Comparison of ENCODE assay signal across 1 cellular context in genomic region chr20:53513489-53514298, GRCh38.
TF ChIP-seq lines count a peak whose summit lies in the region.

No MANE protein-coding gene starts in this region.

TF ChIP-seq in HepG2, 621 proteins besides CTCF, POLR2A, EP300 and RAD21 (continued from another document and continues in another):
- TF ChIP-seq ZNF407 (CRISPR knock-in tag; IDR thresholded peaks at IDR 0.05; ENCODE audit: not compliant biosample characterization) = no peak
- TF ChIP-seq PAWR (CRISPR knock-in tag; IDR thresholded peaks at IDR 0.05; ENCODE audit: borderline replicate concordance) = no peak
- TF ChIP-seq KLF16 (CRISPR knock-in tag; IDR thresholded peaks at IDR 0.05) = 0 out of 4 replicates have a peak, but pooled peaks of 1 of the 2 experiments have one; percentile 23
- peak; percentile 74 for TF ChIP-seq PBX2 (CRISPR knock-in tag; IDR thresholded peaks at IDR 0.05)
- no peak for TF ChIP-seq ZNF12 (CRISPR knock-in tag; IDR thresholded peaks at IDR 0.05)
- no peak for TF ChIP-seq JARID2 (CRISPR knock-in tag; IDR thresholded peaks at IDR 0.05; ENCODE audit: insufficient replicate concordance)
- TF ChIP-seq ZNF816 (CRISPR knock-in tag; IDR thresholded peaks at IDR 0.05; ENCODE audit: borderline replicate concordance) = no peak
- no peak for TF ChIP-seq TEAD2 (CRISPR knock-in tag; IDR thresholded peaks at IDR 0.05)
- TF ChIP-seq TFE3 (CRISPR knock-in tag; IDR thresholded peaks at IDR 0.05) = no peak
- no peak for TF ChIP-seq GATA4 (IDR thresholded peaks at IDR 0.05; ENCODE audit: borderline replicate concordance, low read depth)
- TF ChIP-seq IRF9 (CRISPR knock-in tag; IDR thresholded peaks at IDR 0.05; ENCODE audit: borderline replicate concordance) = no peak
- TF ChIP-seq FOXO4 (CRISPR knock-in tag; conservative IDR thresholded peaks at IDR 0.05) = 0 out of 2 replicates have a peak, but pooled peaks have one; percentile 32
- no peak for TF ChIP-seq ZNF615 (CRISPR knock-in tag; IDR thresholded peaks at IDR 0.05; ENCODE audit: borderline replicate concordance)
- TF ChIP-seq FOXA3 (CRISPR knock-in tag; IDR thresholded peaks at IDR 0.05) = peak; percentile 85
- TF ChIP-seq FOXK1 (CRISPR knock-in tag; IDR thresholded peaks at IDR 0.05; ENCODE audit: borderline replicate concordance, low read depth) = no peak
- no peak for TF ChIP-seq SOX6 (IDR thresholded peaks at IDR 0.05)
- TF ChIP-seq SOX6 (CRISPR knock-in tag; IDR thresholded peaks at IDR 0.05) = peak; percentile 77
- TF ChIP-seq GABPB1 (CRISPR knock-in tag; IDR thresholded peaks at IDR 0.05) = no peak
- 0 out of 2 replicates have a peak, but pooled peaks have one; percentile 35 for TF ChIP-seq ZNF607 (CRISPR knock-in tag; IDR thresholded peaks at IDR 0.05; ENCODE audit: borderline replicate concordance)
- no peak for TF ChIP-seq ZNF768 (CRISPR knock-in tag; IDR thresholded peaks at IDR 0.05)
- TF ChIP-seq MIER2 (CRISPR knock-in tag; IDR thresholded peaks at IDR 0.05) = no peak
- TF ChIP-seq REPIN1 (CRISPR knock-in tag; IDR thresholded peaks at IDR 0.05; ENCODE audit: borderline replicate concordance, low read depth) = peak; percentile 24; the same call in 1 of the 2 replicates
- 0 out of 2 replicates have a peak, but pooled peaks have one; percentile 21 for TF ChIP-seq NCOA2 (CRISPR knock-in tag; IDR thresholded peaks at IDR 0.05)
- no peak for TF ChIP-seq ZNF629 (CRISPR knock-in tag; conservative IDR thresholded peaks at IDR 0.05)
- TF ChIP-seq ZNF644 (CRISPR knock-in tag; IDR thresholded peaks at IDR 0.05; ENCODE audit: low read depth) = 0 out of 2 replicates have a peak, but pooled peaks have one; percentile 36
- TF ChIP-seq CREB3 (CRISPR knock-in tag; IDR thresholded peaks at IDR 0.05) = no peak
- TF ChIP-seq SSRP1 (CRISPR knock-in tag; IDR thresholded peaks at IDR 0.05) = no peak
- TF ChIP-seq POLR2AphosphoS5 (IDR thresholded peaks at IDR 0.05; ENCODE audit: low read depth, low read length) = no peak
- TF ChIP-seq HMG20A (CRISPR knock-in tag; IDR thresholded peaks at IDR 0.05; ENCODE audit: borderline replicate concordance) = no peak
- TF ChIP-seq ZNF589 (CRISPR knock-in tag; conservative IDR thresholded peaks at IDR 0.05) = no peak
- no peak for TF ChIP-seq PAX8 (CRISPR knock-in tag; IDR thresholded peaks at IDR 0.05; ENCODE audit: borderline replicate concordance)
- peak; percentile 55; the same call in 1 of the 2 replicates for TF ChIP-seq KDM2A (CRISPR knock-in tag; IDR thresholded peaks at IDR 0.05; ENCODE audit: borderline replicate concordance, low read depth)
- no peak for TF ChIP-seq HDAC6 (IDR thresholded peaks at IDR 0.05; ENCODE audit: low read depth, low read length)
- TF ChIP-seq SRSF4 (IDR thresholded peaks at IDR 0.05; ENCODE audit: low read depth, low read length, poor library complexity, severe bottlenecking) = no peak
- TF ChIP-seq FOXJ3 (CRISPR knock-in tag; IDR thresholded peaks at IDR 0.05; ENCODE audit: borderline replicate concordance) = peak; percentile 58; the same call in 1 of the 2 replicates
- no peak for TF ChIP-seq MTF1 (CRISPR knock-in tag; IDR thresholded peaks at IDR 0.05)
- no peak for TF ChIP-seq ZBTB42 (CRISPR knock-in tag; IDR thresholded peaks at IDR 0.05)
- no peak for TF ChIP-seq STAG1 (CRISPR knock-in tag; IDR thresholded peaks at IDR 0.05)
- TF ChIP-seq ZFX (CRISPR knock-in tag; IDR thresholded peaks at IDR 0.05; ENCODE audit: low read depth) = peak; percentile 57; the same call in 1 of the 2 replicates
- peak; percentile 72 for TF ChIP-seq ZNF687 (CRISPR knock-in tag; IDR thresholded peaks at IDR 0.05)
- 0 out of 2 replicates have a peak, but pooled peaks have one; percentile 26 for TF ChIP-seq ZNF800 (CRISPR knock-in tag; IDR thresholded peaks at IDR 0.05)
- TF ChIP-seq IKZF4 (CRISPR knock-in tag; IDR thresholded peaks at IDR 0.05; ENCODE audit: borderline replicate concordance, low read depth, not compliant biosample characterization) = no peak
- TF ChIP-seq ZNF547 (CRISPR knock-in tag; IDR thresholded peaks at IDR 0.05) = 0 out of 2 replicates have a peak, but pooled peaks have one; percentile 53
